Comparison of ENCODE assay signal across 14 cellular contexts in the genomic region with DNA sequence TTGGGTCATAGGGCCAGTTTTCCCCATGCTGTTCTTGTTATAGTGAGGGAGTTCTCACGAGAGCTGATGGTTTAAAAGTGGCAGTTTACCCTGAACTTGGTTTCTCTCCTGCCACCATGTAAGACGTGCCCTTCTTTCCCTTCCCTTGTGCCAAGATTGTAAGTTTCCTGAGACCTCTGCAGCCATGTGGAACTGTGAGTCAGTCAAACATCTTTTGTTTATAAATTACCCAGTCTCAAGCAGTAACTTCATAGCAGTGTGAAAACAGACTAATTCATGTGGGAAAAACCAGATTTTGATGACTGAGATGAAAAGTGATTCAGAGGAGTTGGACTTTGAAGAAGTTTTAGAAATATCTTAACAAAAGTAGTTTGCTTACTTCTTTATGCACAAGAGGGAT.
DNase-seq lines count a peak whose midpoint lies in the region; ATAC-seq and TF ChIP-seq lines count a peak whose summit lies in the region.
"Had no signal": no experiment of that assay in that cellular context is flagged by ENCODE, and none has a peak within 500 bp of the region (broad histone marks: within the 10 kb centered on the region; RNA-seq: fewer than 3 reads in every experiment).

No MANE protein-coding gene starts in this region.

- no peak overlapping the region for H3K4me3 ChIP-seq in fibroblast of lung (replicated peaks in 1 of 4; ENCODE audit: control extremely low read depth in 1 of 4, insufficient read depth in 1 of 4, low read depth in 3 of 4, low read length in 4 of 4)
- H3K4me3 ChIP-seq in rectal smooth muscle tissue (ENCODE audit: low read length), result no peak overlapping the region
- H3K4me3 ChIP-seq: body of pancreas had no signal

- H3K9ac ChIP-seq in fibroblast of lung (ENCODE audit: insufficient read depth, low read length), result no peak overlapping the region
- no peak overlapping the region for H3K9ac ChIP-seq in rectal smooth muscle tissue (ENCODE audit: low read length)

- H3K4me2 ChIP-seq in fibroblast of lung (ENCODE audit: extremely low read depth, insufficient read depth, low read length), result no peak overlapping the region

- no peak for TF ChIP-seq CTCF in fibroblast of lung (conservative IDR thresholded peaks at IDR 0.05 in 1 of 2, IDR thresholded peaks at IDR 0.05 in 1 of 2; ENCODE audit: low read depth in 1 of 2, low read length in 2 of 2)
- no peak for TF ChIP-seq CTCF in RWPE1 (conservative IDR thresholded peaks at IDR 0.05; ENCODE audit: low read depth)

- H3K4me1 Mint-ChIP-seq in activated T-helper 17 cell treated with anti-CD3 and anti-CD28 coated beads, Interleukin-2, amount 50 U/mL, for 72 hours, result peaks cover 18% of the 10 kb centered on the region

- no peaks in the 10 kb centered on the region for H3K36me3 ChIP-seq in fibroblast of lung (ENCODE audit: control insufficient read depth, insufficient read depth, low read length)
- H3K36me3 ChIP-seq in rectal smooth muscle tissue (ENCODE audit: control insufficient read depth, insufficient read depth, low read length), result no peaks in the 10 kb centered on the region

- no peaks in the 10 kb centered on the region for H3K9me3 Mint-ChIP-seq in activated T-helper 17 cell treated with anti-CD3 and anti-CD28 coated beads, Interleukin-2, amount 50 U/mL, for 72 hours

- peaks cover 17% of the 10 kb centered on the region for H3K4me1 ChIP-seq in fibroblast of lung (ENCODE audit: control insufficient read depth, extremely low read depth, insufficient read depth, low read length)
- peaks cover 36% of the 10 kb centered on the region for H3K4me1 ChIP-seq in rectal smooth muscle tissue (ENCODE audit: control insufficient read depth, insufficient read depth, low read length)

- POLR2A ChIA-PET in RWPE1 (lab: Yijun Ruan, JAX; ENCODE audit: low non-redundant PET), result no interaction called here

- no peaks in the 10 kb centered on the region for H4K20me1 ChIP-seq in fibroblast of lung (ENCODE audit: control insufficient read depth, extremely low read depth, insufficient read depth, low read length)
- H4K20me1 ChIP-seq: BLaER1 treated with 17β-estradiol and CSF1 and Interleukin-3, amounts not matched to agents 10 nM and 100 nM had no signal

- peaks cover 4% of the 10 kb centered on the region for H3K36me3 Mint-ChIP-seq in activated T-helper 17 cell treated with anti-CD3 and anti-CD28 coated beads, Interleukin-2, amount 50 U/mL, for 72 hours (ENCODE audit: low read depth)

- H3K27ac Mint-ChIP-seq in activated T-helper 17 cell treated with anti-CD3 and anti-CD28 coated beads, Interleukin-2, amount 50 U/mL, for 72 hours, result peak overlapping the region; percentile 12

- H3K4me3 Mint-ChIP-seq in activated T-helper 17 cell treated with anti-CD3 and anti-CD28 coated beads, Interleukin-2, amount 50 U/mL, for 72 hours, result peak overlapping the region; percentile 2

- CTCF ChIA-PET in RWPE1 (lab: Yijun Ruan, JAX), result no interaction called here

- H3K27ac ChIP-seq in fibroblast of lung (ENCODE audit: insufficient read depth, low read length) (no peak overlapping the region), rectal smooth muscle tissue (ENCODE audit: low read depth, low read length) (peak overlapping the region; percentile 93), RWPE1 (no peak overlapping the region)

- H3K27me3 ChIP-seq in fibroblast of lung (ENCODE audit: control insufficient read depth, insufficient read depth, low read length), result no peaks in the 10 kb centered on the region
- no peaks in the 10 kb centered on the region for H3K27me3 ChIP-seq in rectal smooth muscle tissue (ENCODE audit: control insufficient read depth, insufficient read depth, low read length)
- H3K27me3 ChIP-seq: BLaER1 treated with 17β-estradiol and CSF1 and Interleukin-3, amounts not matched to agents 10 nM and 100 nM; body of pancreas had no signal

- H3K27me3 Mint-ChIP-seq in activated T-helper 17 cell treated with anti-CD3 and anti-CD28 coated beads, Interleukin-2, amount 50 U/mL, for 72 hours, result no peaks in the 10 kb centered on the region

- peaks cover 7% of the 10 kb centered on the region for H3K79me2 ChIP-seq in fibroblast of lung (ENCODE audit: control insufficient read depth, insufficient read depth, low read length)

- H2AFZ ChIP-seq in fibroblast of lung (ENCODE audit: low read length), result no peak overlapping the region

- peak; percentile 70 for ATAC-seq in activated T-helper 17 cell treated with anti-CD3 and anti-CD28 coated beads, Interleukin-2, amount 50 U/mL, for 72 hours (replicated peaks)
- ATAC-seq in GM19023 (IDR thresholded peaks at IDR 0.05; ENCODE audit: unreplicated experiment), result no peak
- no peak for ATAC-seq in GM19452 (IDR thresholded peaks at IDR 0.05; ENCODE audit: unreplicated experiment)
- ATAC-seq: body of pancreas had no signal

- in situ Hi-C loops in Caki2 (cut with HindIII; ENCODE audit: low pct_unique_long_range_greater_than_20kb, low sequenced_read_pairs), result no loop called here

- no peaks in the 10 kb centered on the region for H3K9me3 ChIP-seq in fibroblast of lung (ENCODE audit: control insufficient read depth, insufficient read depth, low read depth, low read length)
- H3K9me3 ChIP-seq: body of pancreas had no signal

- DNase-seq in Caki2 (ENCODE audit: low read depth) (peak; percentile 57), fibroblast of lung (ENCODE audit: low read depth in 2 of 2) (peak; percentile 51 to 55), middle frontal gyrus (ENCODE audit: extremely low spot score, low spot score) (no peak), RWPE1 (ENCODE audit: low spot score) (no peak)
- DNase-seq: body of pancreas, GDM1, NCI-H1092, NCI-H526, SHP77 treated with DMSO at 0.1 percent for 48 hours had no signal

Comparison
In these comparisons a context has a peak if more than half of its experiments do, and no peak if none do; other contexts are left out.
1. DNase-seq: peak in Caki2 (single experiment) and fibroblast of lung (2 of 2); none in middle frontal gyrus (single experiment) and RWPE1 (single experiment).